ENCODE assay signal across 2 cellular contexts in genomic region chr5:166088389-166089039, GRCh38.
TF ChIP-seq lines count a peak whose summit lies in the region.

No MANE protein-coding gene starts in this region.

TF ChIP-seq in H1, 55 proteins besides CTCF, POLR2A, EP300 and RAD21:
- peak; percentile 92 for TF ChIP-seq NANOG (IDR thresholded peaks at IDR 0.05; ENCODE audit: insufficient read depth, low read depth, low read length, poor library complexity, severe bottlenecking)
- TF ChIP-seq BACH1 (IDR thresholded peaks at IDR 0.05; ENCODE audit: low read length), result peak; percentile 53; the same call in 1 of the 2 replicates
- TF ChIP-seq CBX5 (IDR thresholded peaks at IDR 0.05; ENCODE audit: low read depth, low read length), result no peak
- TF ChIP-seq MAX (IDR thresholded peaks at IDR 0.05), result no peak
- no peak for TF ChIP-seq RBBP5 (IDR thresholded peaks at IDR 0.05; ENCODE audit: borderline replicate concordance, low read depth, low read length)
- TF ChIP-seq HDAC2 (IDR thresholded peaks at IDR 0.05; ENCODE audit: borderline replicate concordance in 1 of 2, low read depth in 2 of 2, low read length in 2 of 2), result peak in 1 of 2 experiments; percentile 95; a peak in 1 of 4 replicates
- no peak for TF ChIP-seq NRF1 (IDR thresholded peaks at IDR 0.05; ENCODE audit: low read depth, low read length)
- TF ChIP-seq RFX5 (IDR thresholded peaks at IDR 0.05; ENCODE audit: borderline replicate concordance, low read depth, low read length), result no peak
- peak; percentile 91; the same call in 1 of the 2 replicates for TF ChIP-seq POU5F1 (IDR thresholded peaks at IDR 0.05; ENCODE audit: low read depth, low read length)
- TF ChIP-seq EGR1 (IDR thresholded peaks at IDR 0.05; ENCODE audit: borderline replicate concordance, low read depth, low read length), result no peak
- peak in 1 of 2 experiments; percentile 54 for TF ChIP-seq BCL11A (IDR thresholded peaks at IDR 0.05; ENCODE audit: low read depth in 2 of 2, low read length in 2 of 2)
- peak; percentile 92 for TF ChIP-seq CHD7 (IDR thresholded peaks at IDR 0.05; ENCODE audit: insufficient replicate concordance, low read length)
- no peak for TF ChIP-seq FOSL1 (IDR thresholded peaks at IDR 0.05; ENCODE audit: insufficient read depth, low read depth, low read length)

TF ChIP-seq in HepG2, 621 proteins besides CTCF, POLR2A, EP300 and RAD21:
- TF ChIP-seq ARNTL (CRISPR knock-in tag; IDR thresholded peaks at IDR 0.05) (no peak), GATAD2A (CRISPR knock-in tag; IDR thresholded peaks at IDR 0.05) (no peak), TEAD3 (CRISPR knock-in tag; optimal IDR thresholded peaks at IDR 0.05; ENCODE audit: borderline replicate concordance) (no peak), ZSCAN30 (CRISPR knock-in tag; IDR thresholded peaks at IDR 0.05) (no peak), POLR2AphosphoS2 (IDR thresholded peaks at IDR 0.05; ENCODE audit: low read depth, low read length) (no peak)
